Comparison of ENCODE assay signal across 15 cellular contexts in genomic region chr12:212799-213526, GRCh38. TPM values are rescaled to one million over a fixed set of nuclear protein-coding genes. Genes with fewer than 3 reads are reported as not detected.
A peak's percentile ranks its signal among the peaks of the same experiment; 100 is the strongest.
DNase-seq lines count a peak whose midpoint lies in the region; ATAC-seq, FAIRE-seq and TF ChIP-seq lines count a peak whose summit lies in the region.
"Had no signal": no experiment of that assay in that cellular context is flagged by ENCODE, and none has a peak within 500 bp of the region (broad histone marks: within the 10 kb centered on the region; RNA-seq: fewer than 3 reads in every experiment).

No MANE protein-coding gene starts in this region.

- H3K27me3 ChIP-seq in breast epithelium (peaks cover 0 to 3% of the 10 kb centered on the region in 2 donors), mammary epithelial cell (ENCODE audit: insufficient read depth, low read length) (peaks cover 2% of the 10 kb centered on the region), H1 (replicated peaks in 1 of 4; ENCODE audit: control insufficient read depth in 3 of 4, extremely low read depth in 1 of 4, insufficient read depth in 3 of 4, low read length in 3 of 4) (peaks cover 0 to 16% (median 13%) of the 10 kb centered on the region in 4 experiments; a peak in 4 of 7 replicates), mucosa of rectum (ENCODE audit: control insufficient read depth in 2 of 2, insufficient read depth in 2 of 2, low read length in 2 of 2) (peaks cover 0 to 14% of the 10 kb centered on the region in 2 donors), upper lobe of right lung (peaks cover 4% of the 10 kb centered on the region)

- H4K5ac ChIP-seq in H1 (ENCODE audit: insufficient read length, low read depth, low read length) = no peak overlapping the region

- POLR2A ChIA-PET in H1 (lab: Charles Lee; ENCODE audit: partially characterized antibody) = interaction anchor here (0.7 to 2.0 kb wide), 6 partner anchors 9 to 31 kb away, joined by 3 to 8 read pairs (median 4); no protein-coding TSS in a partner anchor

- H3K36me3 ChIP-seq in breast epithelium (no peaks in the 10 kb centered on the region), mammary epithelial cell (ENCODE audit: insufficient read depth, low read length) (no peaks in the 10 kb centered on the region), H1 (ENCODE audit: control insufficient read depth in 2 of 4, insufficient read depth in 4 of 4, low read length in 3 of 4) (no peaks in the 10 kb centered on the region), mucosa of rectum (ENCODE audit: control insufficient read depth in 2 of 2, insufficient read depth in 2 of 2, low read length in 2 of 2) (no peaks in the 10 kb centered on the region), upper lobe of right lung (no peaks in the 10 kb centered on the region)

- no peaks in the 10 kb centered on the region for H3K79me1 ChIP-seq in H1 (ENCODE audit: low read depth, low read length)

- WGBS in mammary epithelial cell (ENCODE audit: low coverage, missing lambda C conversion rate) = 49% methylated on average over 14 of the region's 21 CpGs
- WGBS in H1 (ENCODE audit: extremely low coverage in 1 of 2, insufficient coverage in 1 of 2, insufficient read length in 1 of 2, insufficient replicate concordance in 2 of 2, low coverage in 1 of 2, low lambda C conversion rate in 2 of 2, missing lambda C conversion rate in 1 of 2), 2 experiments = 75% methylated on average over 21 of the region's 21 CpGs; no CpG with 5 or more reads in 1 of the 2 experiments

- ATAC-seq in upper lobe of right lung (peak; percentile 60), HG03520 (IDR thresholded peaks at IDR 0.05; ENCODE audit: unreplicated experiment) (no peak)
- ATAC-seq in activated CD8-positive, alpha-beta memory T cell treated with anti-CD3 and anti-CD28 coated beads, Interleukin-2, amount 10 ng/mL, durations not matched to agents 7 days and 5 days = no peak
- ATAC-seq: activated CD4-positive, alpha-beta T cell treated with anti-CD3 and anti-CD28 coated beads for 36 hours had no signal

- BruUV-seq in mammary epithelial cell (replicated peaks; lab: Mats Ljungman, UMichigan) = no TSS peak

- H3K9me3 ChIP-seq in breast epithelium = no peaks in the 10 kb centered on the region
- H3K9me3 ChIP-seq in mammary epithelial cell (replicated peaks; ENCODE audit: insufficient read depth, low read length) = no peaks in the 10 kb centered on the region
- no peaks in the 10 kb centered on the region for H3K9me3 ChIP-seq in H1 (ENCODE audit: insufficient read depth in 2 of 2, low read depth in 1 of 2, low read length in 1 of 2)
- H3K9me3 ChIP-seq in mucosa of rectum (ENCODE audit: control insufficient read depth in 2 of 2, low read length in 2 of 2) = no peaks in the 10 kb centered on the region
- no peaks in the 10 kb centered on the region for H3K9me3 ChIP-seq in upper lobe of right lung

- H3K56ac ChIP-seq in H1 (replicated peaks; ENCODE audit: insufficient read length, low read depth, low read length) = no peak overlapping the region

- H4K8ac ChIP-seq in H1 (ENCODE audit: extremely low read depth, insufficient read depth, low read length) = peak overlapping the region; percentile 69

- H2AK5ac ChIP-seq in H1 (ENCODE audit: low read depth, low read length) = no peak overlapping the region

- H3K9me3 Mint-ChIP-seq in activated CD8-positive, alpha-beta memory T cell treated with anti-CD3 and anti-CD28 coated beads, Interleukin-2, amount 10 ng/mL, durations not matched to agents 7 days and 5 days (ENCODE audit: low read depth) = no peaks in the 10 kb centered on the region
- H3K9me3 Mint-ChIP-seq: GM23338 had no signal

- no peak overlapping the region for H2BK20ac ChIP-seq in H1 (ENCODE audit: low read length)

- peaks cover 3% of the 10 kb centered on the region; the same call in 1 of the 2 replicates for H3K23me2 ChIP-seq in H1 (ENCODE audit: low read depth, low read length)

- intact Hi-C loops in breast epithelium (cut with DNase I; ENCODE audit: low total_unique reads) (no loop called here), mammary epithelial cell (cut with micrococcal nuclease) (no loop called here), upper lobe of right lung (cut with DNase I) (no loop called here)

- H3K79me2 ChIP-seq in mammary epithelial cell (ENCODE audit: insufficient read depth, low read length) (no peaks in the 10 kb centered on the region), H1 (ENCODE audit: control insufficient read depth in 1 of 2, insufficient read depth in 2 of 2, low read length in 2 of 2) (no peaks in the 10 kb centered on the region)

- H3K4me3 ChIP-seq in breast epithelium = peak overlapping the region in 2 of 3 donors; percentile 15 to 20
- no peak overlapping the region for H3K4me3 ChIP-seq in mammary epithelial cell (replicated peaks in 1 of 3; ENCODE audit: insufficient read depth in 1 of 3, low read depth in 2 of 3, low read length in 3 of 3)
- no peak overlapping the region for H3K4me3 ChIP-seq in H1 (ENCODE audit: extremely low read depth in 1 of 4, insufficient read depth in 2 of 4, low read depth in 3 of 4, low read length in 4 of 4)
- peak overlapping the region; percentile 41 to 56 for H3K4me3 ChIP-seq in mucosa of rectum (ENCODE audit: low read length in 2 of 2)
- H3K4me3 ChIP-seq in upper lobe of right lung = peak overlapping the region; percentile 30
- H3K4me3 ChIP-seq: GM23338, SK-N-MC had no signal

- no peak overlapping the region for H3K27ac ChIP-seq in breast epithelium
- H3K27ac ChIP-seq in mammary epithelial cell (ENCODE audit: insufficient read depth, low read depth, low read length) = no peak overlapping the region
- H3K27ac ChIP-seq in H1 (ENCODE audit: low read depth, low read length) = no peak overlapping the region
- peak overlapping the region in 1 of 2 donors; percentile 23 for H3K27ac ChIP-seq in mucosa of rectum (ENCODE audit: low read depth in 2 of 2, low read length in 2 of 2)
- H3K27ac ChIP-seq in upper lobe of right lung = peak overlapping the region; percentile 58
- H3K27ac ChIP-seq: SK-N-MC had no signal

- DNase-seq in breast epithelium (ENCODE audit: low spot score in 2 of 2) (no peak), mammary epithelial cell (no peak), H1 (ENCODE audit: low read depth in 1 of 2, low spot score in 2 of 2) (no peak), upper lobe of right lung (no peak), NCI-H128 (lab: John Stamatoyannopoulos, UW; ENCODE audit: unreplicated experiment) (no peak)
- DNase-seq in activated CD8-positive, alpha-beta memory T cell treated with anti-CD3 and anti-CD28 coated beads, Interleukin-2, amount 10 ng/mL, durations not matched to agents 7 days and 5 days = no peak
- DNase-seq: activated CD4-positive, alpha-beta T cell treated with anti-CD3 and anti-CD28 coated beads for 36 hours; activated effector memory CD4-positive, alpha-beta T cell treated with anti-CD3 and anti-CD28 coated beads, Interleukin-2, amount 50 U/mL, for 16 hours; NCI-H226 had no signal

- no peak overlapping the region for H3K27ac Mint-ChIP-seq in activated CD8-positive, alpha-beta memory T cell treated with anti-CD3 and anti-CD28 coated beads, Interleukin-2, amount 10 ng/mL, durations not matched to agents 7 days and 5 days
- H3K27ac Mint-ChIP-seq: activated CD4-positive, alpha-beta T cell treated with anti-CD3 and anti-CD28 coated beads for 36 hours; GM23338 had no signal

- no peaks in the 10 kb centered on the region for H3K36me3 Mint-ChIP-seq in activated CD8-positive, alpha-beta memory T cell treated with anti-CD3 and anti-CD28 coated beads, Interleukin-2, amount 10 ng/mL, durations not matched to agents 7 days and 5 days

- H2BK120ac ChIP-seq in H1 (replicated peaks; ENCODE audit: low read depth, low read length) = no peak overlapping the region

- no peak for TF ChIP-seq EP300 in H1 (IDR thresholded peaks at IDR 0.05; ENCODE audit: borderline replicate concordance in 1 of 2, low read depth in 2 of 2, low read length in 2 of 2)

- H3K23ac ChIP-seq in H1 (ENCODE audit: insufficient read length) = no peak overlapping the region

- H3K18ac ChIP-seq in H1 (ENCODE audit: extremely low read depth, low read length) = no peak overlapping the region

- CTCF ChIA-PET in mammary epithelial cell (lab: Charles Lee; ENCODE audit: low non-redundant PET) = no interaction called here
- CTCF ChIA-PET in H1 (lab: Charles Lee; ENCODE audit: partially characterized antibody) = interaction anchor here (0.7 to 3.4 kb wide), 11 partner anchors 9 to 107 kb away, joined by 3 to 19 read pairs (median 5); no protein-coding TSS in a partner anchor
- CTCF ChIA-PET in activated CD8-positive, alpha-beta memory T cell treated with anti-CD3 and anti-CD28 coated beads, Interleukin-2, amount 10 ng/mL, durations not matched to agents 7 days and 5 days (lab: Charles Lee) = no interaction called here

- H2BK15ac ChIP-seq in H1 (ENCODE audit: low read length) = 0 out of 2 replicates have a peak overlapping the region, but pooled peaks have one; percentile 4

- TF ChIP-seq RAD21 in H1 (IDR thresholded peaks at IDR 0.05 in 1 of 2, conservative IDR thresholded peaks at IDR 0.05 in 1 of 2; ENCODE audit: low read depth in 2 of 2, low read length in 2 of 2) = no peak

- TF ChIP-seq POLR2A in breast epithelium (IDR thresholded peaks at IDR 0.05) = no peak
- no peak for TF ChIP-seq POLR2A in H1 (IDR thresholded peaks at IDR 0.05; ENCODE audit: control extremely low read depth in 1 of 2, low read depth in 2 of 2, low read length in 2 of 2)

- no peak overlapping the region for H3K14ac ChIP-seq in H1 (ENCODE audit: insufficient read length)

- FAIRE-seq in H1 (lab: Jason Lieb, UNC) = no peak
- FAIRE-seq: frontal cortex had no signal

- H2AFZ ChIP-seq in mammary epithelial cell (ENCODE audit: low read depth, low read length) = no peak overlapping the region
- no peak overlapping the region for H2AFZ ChIP-seq in H1 (ENCODE audit: low read length)
- H2AFZ ChIP-seq: GM23338 had no signal

- H3K4me3 Mint-ChIP-seq in activated CD8-positive, alpha-beta memory T cell treated with anti-CD3 and anti-CD28 coated beads, Interleukin-2, amount 10 ng/mL, durations not matched to agents 7 days and 5 days = no peak overlapping the region
- H3K4me3 Mint-ChIP-seq: activated CD4-positive, alpha-beta T cell treated with anti-CD3 and anti-CD28 coated beads for 36 hours; GM23338 had no signal

- dilution Hi-C loops in mammary epithelial cell (cut with HindIII; ENCODE audit: low sequenced_read_pairs) = no loop called here

- no peak overlapping the region for H4K91ac ChIP-seq in H1 (replicated peaks; ENCODE audit: insufficient read length, low read length)

- H3K4ac ChIP-seq in H1 (replicated peaks; ENCODE audit: insufficient read length, low read depth, low read length) = no peak overlapping the region

- in situ Hi-C loops in mammary epithelial cell (cut with MboI; ENCODE audit: low sequenced_read_pairs in 2 of 2) = no loop called here

- H3K4me2 ChIP-seq in mammary epithelial cell (ENCODE audit: insufficient read depth, low read depth, low read length) (no peak overlapping the region), H1 (ENCODE audit: insufficient read depth in 1 of 2, low read depth in 2 of 2, low read length in 2 of 2) (no peak overlapping the region)

- TF ChIP-seq CTCF in breast epithelium (IDR thresholded peaks at IDR 0.05) = no peak
- no peak for TF ChIP-seq CTCF in mammary epithelial cell (conservative IDR thresholded peaks at IDR 0.05 in 1 of 2, IDR thresholded peaks at IDR 0.05 in 1 of 2; ENCODE audit: extremely low read depth in 1 of 2, insufficient read depth in 1 of 2, low read depth in 1 of 2, low read length in 2 of 2)
- TF ChIP-seq CTCF in H1 (IDR thresholded peaks at IDR 0.05; ENCODE audit: control extremely low read depth in 1 of 3, insufficient read depth in 1 of 3, low read depth in 1 of 3, low read length in 3 of 3) = no peak
- TF ChIP-seq CTCF in upper lobe of right lung (IDR thresholded peaks at IDR 0.05) = no peak

- no peak overlapping the region for H2BK5ac ChIP-seq in H1 (ENCODE audit: low read depth, low read length)

- H3K27me3 Mint-ChIP-seq in activated CD8-positive, alpha-beta memory T cell treated with anti-CD3 and anti-CD28 coated beads, Interleukin-2, amount 10 ng/mL, durations not matched to agents 7 days and 5 days = peaks cover 43% of the 10 kb centered on the region

- no peaks in the 10 kb centered on the region for H4K20me1 ChIP-seq in mammary epithelial cell (ENCODE audit: insufficient read depth, low read length)
- H4K20me1 ChIP-seq in H1 (replicated peaks in 1 of 2; ENCODE audit: control insufficient read depth in 1 of 2, insufficient read depth in 2 of 2, low read length in 2 of 2) = peaks cover 0 to 2% of the 10 kb centered on the region in 2 experiments

- no peak overlapping the region for H2BK12ac ChIP-seq in H1 (ENCODE audit: low read depth, low read length)

- H3K4me1 ChIP-seq in breast epithelium = no peaks in the 10 kb centered on the region
- no peaks in the 10 kb centered on the region for H3K4me1 ChIP-seq in mammary epithelial cell (ENCODE audit: insufficient read depth, low read length)
- H3K4me1 ChIP-seq in H1 (replicated peaks in 1 of 4; ENCODE audit: control insufficient read depth in 3 of 4, insufficient read depth in 4 of 4, low read length in 3 of 4) = peaks cover 0 to 20% (median 15%) of the 10 kb centered on the region in 4 experiments; a peak in 6 of 7 replicates
- H3K4me1 ChIP-seq in mucosa of rectum (ENCODE audit: control insufficient read depth in 2 of 2, insufficient read depth in 2 of 2, low read length in 2 of 2) = peaks cover 13 to 52% of the 10 kb centered on the region in 2 donors
- peaks cover 10% of the 10 kb centered on the region for H3K4me1 ChIP-seq in upper lobe of right lung

- H3K9ac ChIP-seq in mammary epithelial cell (ENCODE audit: insufficient read depth, low read length) = no peak overlapping the region
- no peak overlapping the region for H3K9ac ChIP-seq in H1 (replicated peaks in 1 of 4; ENCODE audit: extremely low read depth in 1 of 4, low read depth in 3 of 4, low read length in 3 of 4)
- H3K9ac ChIP-seq in mucosa of rectum (ENCODE audit: low read depth in 1 of 2, low read length in 2 of 2) = peak overlapping the region in 1 of 2 donors; percentile 38

- H3K4me1 Mint-ChIP-seq in activated CD8-positive, alpha-beta memory T cell treated with anti-CD3 and anti-CD28 coated beads, Interleukin-2, amount 10 ng/mL, durations not matched to agents 7 days and 5 days = no peaks in the 10 kb centered on the region
- H3K4me1 Mint-ChIP-seq: activated CD4-positive, alpha-beta T cell treated with anti-CD3 and anti-CD28 coated beads for 36 hours had no signal

RNA-seq across cellular contexts. Expression of gene SLC6A12, which starts 1.0 kb away (rescaled TPM):
- total RNA-seq in breast epithelium (1 to 10 TPM in 2 of 3 donors, under 1 TPM in 1; 0.33 to 2.1 (median 1.3) TPM), mammary epithelial cell (under 1 TPM in 1 of 2 donors, not detected in 1; 0.17 TPM), upper lobe of right lung (11.1 TPM)
- polyA plus RNA-seq in mammary epithelial cell (not detected), H1 (2011; rRNA removed) (0.63 and 0.70 TPM in 2 replicates)
- polyA minus RNA-seq in mammary epithelial cell = not detected
- total RNA-seq in H1 (2021; fragmentation: NEBNext Ultra II Directional; extraction: Animal tissue kit (Norgen Biotek cat#: 25700)) = 0.65 and 1.1 TPM in 2 replicates
- 0.44 TPM for polyA plus RNA-seq in H1 (2011; cell fraction: cytosol; rRNA removed)
- polyA plus RNA-seq in H1 (2011; cell fraction: nucleus; rRNA removed) = 1.6 TPM
- polyA plus RNA-seq in H1 (2012, experiment 1 of 2) = 0.33 to 1.2 TPM (median 0.91 TPM) in 4 replicates
- 0.56 TPM for polyA plus RNA-seq in H1 (2012, experiment 2 of 2)
- polyA plus RNA-seq in H1 (2013, experiment 1 of 2) = 0.36 TPM
- polyA plus RNA-seq in H1 (2013, experiment 2 of 2) = 0.46 TPM
- 1.8 and 3.6 TPM in 2 replicates for polyA minus RNA-seq in H1 (2011; rRNA and poly(A)+ RNA removed)
- polyA minus RNA-seq in H1 (2011; cell fraction: cytosol; rRNA and poly(A)+ RNA removed) = not detected
- 1.8 TPM for polyA minus RNA-seq in H1 (2011; cell fraction: nucleus; rRNA and poly(A)+ RNA removed)
- under 1 TPM in 1 of 2 experiments, not detected in 1; 0.33 TPM for total RNA-seq in activated CD8-positive, alpha-beta memory T cell treated with anti-CD3 and anti-CD28 coated beads, Interleukin-2, amount 10 ng/mL, durations not matched to agents 7 days and 5 days
- total RNA-seq: lung microvascular endothelial cell had no signal
- polyA plus RNA-seq: GM23338 had no signal

RNA-seq across cellular contexts. Expression of gene SLC6A13, which starts 49.7 kb away (rescaled TPM):
- 1 to 10 TPM in 1 of 3 donors, not detected in 2; 1.3 TPM for total RNA-seq in breast epithelium
- under 1 TPM; 0.49 to 0.50 TPM for total RNA-seq in mammary epithelial cell
- polyA plus RNA-seq in mammary epithelial cell = not detected
- polyA minus RNA-seq in mammary epithelial cell = not detected
- total RNA-seq in H1 (2021; fragmentation: NEBNext Ultra II Directional; extraction: Animal tissue kit (Norgen Biotek cat#: 25700)) = not detected in 2 replicates
- 0.03 and 0.19 TPM in 2 replicates for polyA plus RNA-seq in H1 (2011; rRNA removed)
- polyA plus RNA-seq in H1 (2011; cell fraction: cytosol; rRNA removed) = 0.05 TPM
- 0.61 TPM for polyA plus RNA-seq in H1 (2011; cell fraction: nucleus; rRNA removed)
- 0.39 TPM in 1 of 4 replicates, not detected in the others for polyA plus RNA-seq in H1 (2012, experiment 1 of 2)
- not detected for polyA plus RNA-seq in H1 (2012, experiment 2 of 2)
- 0.06 TPM for polyA plus RNA-seq in H1 (2013, experiment 1 of 2)
- 0.11 TPM for polyA plus RNA-seq in H1 (2013, experiment 2 of 2)
- 0.16 and 0.24 TPM in 2 replicates for polyA minus RNA-seq in H1 (2011; rRNA and poly(A)+ RNA removed)
- not detected for polyA minus RNA-seq in H1 (2011; cell fraction: cytosol; rRNA and poly(A)+ RNA removed)
- polyA minus RNA-seq in H1 (2011; cell fraction: nucleus; rRNA and poly(A)+ RNA removed) = 1.6 TPM
- total RNA-seq in upper lobe of right lung = 3.9 TPM
- under 1 TPM; 0.35 TPM for total RNA-seq in activated CD8-positive, alpha-beta memory T cell treated with anti-CD3 and anti-CD28 coated beads, Interleukin-2, amount 10 ng/mL, durations not matched to agents 7 days and 5 days
- total RNA-seq: GM23338, lung microvascular endothelial cell had no signal
- polyA plus RNA-seq: GM23338 had no signal

Comparison
In these comparisons a context has a peak if more than half of its experiments do, and no peak if none do; other contexts are left out.
1. H3K4me3 ChIP-seq: peak in breast epithelium (2 of 3), mucosa of rectum (2 of 2) and upper lobe of right lung (single experiment); none in mammary epithelial cell (0 of 3) and H1 (0 of 4).